Comparison of ENCODE assay signal across 14 cellular contexts in genomic region chr7:105448181-105448580, GRCh38.
DNase-seq lines count a peak whose midpoint lies in the region; ATAC-seq lines count a peak whose summit lies in the region.
"Had no signal": no experiment of that assay in that cellular context is flagged by ENCODE, and none has a peak within 500 bp of the region (broad histone marks: within the 10 kb centered on the region; RNA-seq: fewer than 3 reads in every experiment).

No MANE protein-coding gene starts in this region.

- DNase-seq in memory B cell (ENCODE audit: low spot score in 2 of 2) (peak in 1 of 2 donors; percentile 42), HPDE6-E6E7 (ENCODE audit: extremely low spot score) (no peak), GM03348 (ENCODE audit: low spot score) (no peak), epidermal melanocyte (ENCODE audit: insufficient read length, low spot score) (no peak)
- no peak for DNase-seq in effector CD4-positive, alpha-beta T cell
- DNase-seq: activated naive CD4-positive, alpha-beta T cell treated with Interleukin-2 at 50 U/mL for 16 hours; DMS153; foreskin melanocyte; left ventricle myocardium superior; NCI-H1417; PC-9 had no signal

- no peaks in the 10 kb centered on the region for H3K36me3 Mint-ChIP-seq in memory B cell

- peak; percentile 77 for ATAC-seq in GM18861 (IDR thresholded peaks at IDR 0.05; ENCODE audit: unreplicated experiment)
- ATAC-seq in GM21515 (IDR thresholded peaks at IDR 0.05; ENCODE audit: unreplicated experiment), result peak; percentile 90
- ATAC-seq in HG03196 (IDR thresholded peaks at IDR 0.05; ENCODE audit: unreplicated experiment), result peak; percentile 78
- ATAC-seq in memory B cell (ENCODE audit: low read depth), result peak; percentile 91
- ATAC-seq: left ventricle myocardium superior had no signal

- H3K4me1 Mint-ChIP-seq in memory B cell, result peaks cover 44% of the 10 kb centered on the region

- no peaks in the 10 kb centered on the region for H3K27me3 Mint-ChIP-seq in memory B cell

- H3K27ac Mint-ChIP-seq in memory B cell, result peak overlapping the region; percentile 87

- no peaks in the 10 kb centered on the region for H3K9me3 Mint-ChIP-seq in memory B cell

- H3K4me3 Mint-ChIP-seq in memory B cell, result peak overlapping the region; percentile 56
